Comparison of ENCODE assay signal across 22 cellular contexts in genomic region chr12:73307260-73307659, GRCh38.
"Had no signal": no experiment of that assay in that cellular context is flagged by ENCODE, and none has a peak within 500 bp of the region (broad histone marks: within the 10 kb centered on the region; RNA-seq: fewer than 3 reads in every experiment).

No MANE protein-coding gene starts in this region.

- H3K27ac ChIP-seq: coronary artery, dorsolateral prefrontal cortex, esophagus muscularis mucosa, foreskin keratinocyte, gastroesophageal sphincter, heart left ventricle, hepatocyte, left lung, lower lobe of right lung had no signal

- DNase-seq: dermis blood vessel endothelial cell; dorsolateral prefrontal cortex; effector CD4-positive, alpha-beta T cell; effector memory CD4-positive, alpha-beta T cell; foreskin keratinocyte; heart left ventricle; left cardiac atrium; left lung; left ventricle myocardium superior; lower lobe of right lung; mesenchymal stem cell; mucosa of descending colon; naive B cell; naive thymus-derived CD8-positive, alpha-beta T cell had no signal

- H3K4me1 ChIP-seq: foreskin keratinocyte, gastroesophageal sphincter, heart left ventricle, left lung, lower lobe of right lung had no signal

- ATAC-seq: foreskin keratinocyte; gastroesophageal sphincter; heart left ventricle; left cardiac atrium; left lung; left ventricle myocardium superior; lower lobe of right lung; mucosa of descending colon; naive thymus-derived CD8-positive, alpha-beta T cell had no signal

- H3K36me3 ChIP-seq: esophagus muscularis mucosa, gastroesophageal sphincter, heart left ventricle, left lung, lower lobe of right lung had no signal

- H3K9me3 ChIP-seq: esophagus muscularis mucosa, gastroesophageal sphincter, lower lobe of right lung had no signal

- H3K27me3 ChIP-seq: dorsolateral prefrontal cortex, esophagus muscularis mucosa, foreskin keratinocyte, gastroesophageal sphincter, heart left ventricle, hepatocyte, left lung had no signal

- H3K79me2 ChIP-seq: hepatocyte had no signal

- H3K4me2 ChIP-seq: hepatocyte had no signal

- H3K4me3 ChIP-seq: coronary artery, gastroesophageal sphincter, heart left ventricle, hepatocyte, left lung, lower lobe of right lung, mucosa of descending colon had no signal

- H2AFZ ChIP-seq: hepatocyte had no signal

- FAIRE-seq: endothelial cell of umbilical vein, frontal cortex, islet of Langerhans, keratinocyte had no signal
